25 cellular contexts compared by ENCODE assay signal in genomic region chr15:33341943-33342342, GRCh38. TPM values are rescaled to one million over a fixed set of nuclear protein-coding genes. Genes with fewer than 3 reads are reported as not detected.
"Had no signal": no experiment of that assay in that cellular context is flagged by ENCODE, and none has a peak within 500 bp of the region (broad histone marks: within the 10 kb centered on the region; RNA-seq: fewer than 3 reads in every experiment).

No MANE protein-coding gene starts in this region.

- H3K4me1 ChIP-seq: colonic mucosa, gastrocnemius medialis, heart right ventricle, lower lobe of right lung, parathyroid adenoma, stomach, testis had no signal

- DNase-seq: activated B cell treated with CpG ODN at 0.5 μM for 24 hours; activated CD4-positive, alpha-beta memory T cell treated with anti-CD3 and anti-CD28 coated beads, Interleukin-2, amount 10 ng/mL, durations not matched to agents 7 days and 5 days; activated CD4-positive, alpha-beta T cell treated with anti-CD3 and anti-CD28 coated beads for 4 hours; activated naive CD4-positive, alpha-beta T cell treated with anti-CD3 and anti-CD28 coated beads, Interleukin-2, amount 10 ng/mL, durations not matched to agents 7 days and 5 days; activated naive CD8-positive, alpha-beta T cell treated with anti-CD3 and anti-CD28 coated beads, Interleukin-2, amount 50 U/mL, for 24 hours; activated T-cell treated with anti-CD3 and anti-CD28 coated beads, Interleukin-2, amount 50 U/mL, for 1 hour; aorta; brain microvascular endothelial cell; central memory CD4-positive, alpha-beta T cell; colonic mucosa; gastrocnemius medialis; heart right ventricle; islet precursor cell; left colon; lower lobe of right lung; natural killer cell; stimulated activated CD4-positive, alpha-beta T cell treated with anti-CD3 and anti-CD28 coated beads, Interleukin-4, amount 100 ng/mL, for 1 hour; stomach; testis had no signal

- H3K27me3 Mint-ChIP-seq: activated B cell treated with CpG ODN at 0.5 μM for 24 hours; activated naive CD4-positive, alpha-beta T cell treated with anti-CD3 and anti-CD28 coated beads, Interleukin-2, amount 10 ng/mL, durations not matched to agents 7 days and 5 days; activated naive CD8-positive, alpha-beta T cell treated with anti-CD3 and anti-CD28 coated beads, Interleukin-2, amount 50 U/mL, for 24 hours; type B pancreatic cell had no signal

- H3K27me3 ChIP-seq: brain microvascular endothelial cell, colonic mucosa, gastrocnemius medialis, heart right ventricle, neutrophil, stomach, testis had no signal

- H3K9me3 Mint-ChIP-seq: activated B cell treated with CpG ODN at 0.5 μM for 24 hours; activated CD4-positive, alpha-beta memory T cell treated with anti-CD3 and anti-CD28 coated beads, Interleukin-2, amount 10 ng/mL, durations not matched to agents 7 days and 5 days; activated naive CD4-positive, alpha-beta T cell treated with anti-CD3 and anti-CD28 coated beads, Interleukin-2, amount 10 ng/mL, durations not matched to agents 7 days and 5 days; activated naive CD8-positive, alpha-beta T cell treated with anti-CD3 and anti-CD28 coated beads, Interleukin-2, amount 50 U/mL, for 24 hours; natural killer cell; T-helper 2 cell treated with Interferon-gamma antibody and Interleukin-4, amounts not matched to agents 5 μg/mL and 100 μg/mL, for 36 hours; type B pancreatic cell had no signal

- H3K9me3 ChIP-seq: colonic mucosa, gastrocnemius medialis, lower lobe of right lung, neutrophil, stomach, testis had no signal

- H3K4me3 ChIP-seq: colonic mucosa, gastrocnemius medialis, heart right ventricle, lower lobe of right lung, smooth muscle cell, stomach, testis had no signal

- H3K4me3 Mint-ChIP-seq: activated B cell treated with CpG ODN at 0.5 μM for 24 hours; activated CD4-positive, alpha-beta memory T cell treated with anti-CD3 and anti-CD28 coated beads, Interleukin-2, amount 10 ng/mL, durations not matched to agents 7 days and 5 days; activated naive CD4-positive, alpha-beta T cell treated with anti-CD3 and anti-CD28 coated beads, Interleukin-2, amount 10 ng/mL, durations not matched to agents 7 days and 5 days; activated naive CD8-positive, alpha-beta T cell treated with anti-CD3 and anti-CD28 coated beads, Interleukin-2, amount 50 U/mL, for 24 hours; natural killer cell; T-helper 2 cell treated with Interferon-gamma antibody and Interleukin-4, amounts not matched to agents 5 μg/mL and 100 μg/mL, for 36 hours; type B pancreatic cell had no signal

- H3K36me3 Mint-ChIP-seq: activated naive CD4-positive, alpha-beta T cell treated with anti-CD3 and anti-CD28 coated beads, Interleukin-2, amount 10 ng/mL, durations not matched to agents 7 days and 5 days; natural killer cell; type B pancreatic cell had no signal

- ATAC-seq: activated naive CD8-positive, alpha-beta T cell treated with anti-CD3 and anti-CD28 coated beads, Interleukin-2, amount 50 U/mL, for 24 hours; gastrocnemius medialis; heart right ventricle; left colon; lower lobe of right lung; natural killer cell; sciatic nerve had no signal

- H3K27ac ChIP-seq: brain microvascular endothelial cell, colonic mucosa, gastrocnemius medialis, heart right ventricle, lower lobe of right lung, neutrophil, parathyroid adenoma, stomach, testis had no signal

- H3K4me1 Mint-ChIP-seq: activated B cell treated with CpG ODN at 0.5 μM for 24 hours; activated CD4-positive, alpha-beta memory T cell treated with anti-CD3 and anti-CD28 coated beads, Interleukin-2, amount 10 ng/mL, durations not matched to agents 7 days and 5 days; activated naive CD4-positive, alpha-beta T cell treated with anti-CD3 and anti-CD28 coated beads, Interleukin-2, amount 10 ng/mL, durations not matched to agents 7 days and 5 days; activated naive CD8-positive, alpha-beta T cell treated with anti-CD3 and anti-CD28 coated beads, Interleukin-2, amount 50 U/mL, for 24 hours; natural killer cell had no signal

- H3K36me3 ChIP-seq: brain microvascular endothelial cell, colonic mucosa, gastrocnemius medialis, heart right ventricle, lower lobe of right lung, neutrophil, stomach had no signal

- H3K27ac Mint-ChIP-seq: activated B cell treated with CpG ODN at 0.5 μM for 24 hours; activated CD4-positive, alpha-beta memory T cell treated with anti-CD3 and anti-CD28 coated beads, Interleukin-2, amount 10 ng/mL, durations not matched to agents 7 days and 5 days; activated naive CD4-positive, alpha-beta T cell treated with anti-CD3 and anti-CD28 coated beads, Interleukin-2, amount 10 ng/mL, durations not matched to agents 7 days and 5 days; activated naive CD8-positive, alpha-beta T cell treated with anti-CD3 and anti-CD28 coated beads, Interleukin-2, amount 50 U/mL, for 24 hours; natural killer cell; T-helper 2 cell treated with Interferon-gamma antibody and Interleukin-4, amounts not matched to agents 5 μg/mL and 100 μg/mL, for 36 hours; type B pancreatic cell had no signal

RNA-seq across cellular contexts. Expression of gene RYR3, which starts 31.2 kb away (rescaled TPM):
- total RNA-seq: activated B cell treated with CpG ODN at 0.5 μM for 24 hours; activated CD4-positive, alpha-beta memory T cell treated with anti-CD3 and anti-CD28 coated beads, Interleukin-2, amount 10 ng/mL, durations not matched to agents 7 days and 5 days had no signal
